ENCODE assay signal across 8 cellular contexts in the genomic region with DNA sequence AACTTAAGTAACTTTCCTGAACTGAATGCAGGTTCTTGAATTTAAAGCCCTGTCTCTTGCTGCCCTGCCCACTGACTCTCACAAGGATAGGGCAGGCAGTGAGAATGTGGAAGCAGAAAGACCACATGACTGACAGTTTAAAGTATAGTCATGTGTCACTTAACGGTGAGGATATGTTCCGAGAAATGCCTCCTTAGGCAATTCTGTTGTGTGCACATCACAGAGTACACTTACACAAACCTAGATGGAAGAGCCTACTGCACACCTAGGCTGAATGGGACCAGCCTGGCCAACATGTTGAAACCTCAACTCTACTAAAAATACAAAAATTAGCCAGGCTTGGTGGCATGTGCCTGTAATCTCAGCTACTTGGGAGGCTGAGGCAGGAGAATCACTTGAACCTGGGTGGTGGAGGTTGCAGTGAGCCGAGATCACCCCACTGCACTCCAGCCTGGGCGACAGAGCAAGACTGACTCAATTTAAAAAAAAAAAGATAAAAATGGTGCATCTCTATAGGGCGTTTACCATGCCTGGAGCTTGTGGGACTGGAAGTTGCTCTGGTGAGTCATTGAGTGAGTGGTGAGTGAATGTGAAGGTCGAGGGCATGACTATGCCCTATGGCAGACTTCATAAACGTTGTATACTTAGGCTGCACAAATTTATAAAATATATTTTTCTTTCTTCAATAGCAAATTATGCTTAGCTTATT. TPM values are rescaled to one million over a fixed set of nuclear protein-coding genes. Genes with fewer than 3 reads are reported as not detected.
DNase-seq lines count a peak whose midpoint lies in the region; ATAC-seq and TF ChIP-seq lines count a peak whose summit lies in the region.

No MANE protein-coding gene starts in this region.

- 52% methylated on average over 7 of the region's 7 CpGs for WGBS in right lobe of liver (ENCODE audit: insufficient coverage, low coverage, low lambda C conversion rate, missing lambda C conversion rate)

- no peak overlapping the region for H3K4me3 ChIP-seq in adipocyte (ENCODE audit: low read length)
- H3K4me3 ChIP-seq in right lobe of liver: no peak overlapping the region

- DNase-seq in CD14-positive monocyte (ENCODE audit: low spot score) (peak; percentile 87), MV-4-11 (lab: John Stamatoyannopoulos, UW) (peak; percentile 96), adipocyte (ENCODE audit: low read depth) (peak; percentile 75), right lobe of liver (peak in 1 of 3 donors; percentile 30), GM13977 (ENCODE audit: low spot score) (no peak), NCI-H1048 (lab: John Stamatoyannopoulos, UW) (no peak), NCI-H2171 treated with DMSO at 0.1 percent for 48 hours (lab: John Stamatoyannopoulos, UW) (no peak)

- intact Hi-C loops in CD14-positive monocyte (cut with micrococcal nuclease): no loop called here
- intact Hi-C loops in right lobe of liver (cut with DNase I): no loop called here

- H3K36me3 ChIP-seq in adipocyte (ENCODE audit: control insufficient read depth, insufficient read depth, low read length, severe bottlenecking) (no peaks in the 10 kb centered on the region), right lobe of liver (no peaks in the 10 kb centered on the region)

- in situ Hi-C loops in GM13977 (cut with MboI; ENCODE audit: low pct_unique_long_range_greater_than_20kb, low sequenced_read_pairs, unreplicated experiment): no loop called here

- peak overlapping the region; percentile 98 to 100 (median 99) for H3K27ac Mint-ChIP-seq in CD14-positive monocyte

- ATAC-seq in right lobe of liver (peak; percentile 38 to 57 (median 47)), HG02870 (IDR thresholded peaks at IDR 0.05; ENCODE audit: unreplicated experiment) (no peak)

- TF ChIP-seq CTCF in CD14-positive monocyte (IDR thresholded peaks at IDR 0.05) (no peak), right lobe of liver (IDR thresholded peaks at IDR 0.05) (no peak), GM13977 (IDR thresholded peaks at IDR 0.05; ENCODE audit: extremely low read depth, insufficient read depth, missing control alignments) (no peak)

- H3K36me3 Mint-ChIP-seq in CD14-positive monocyte: peaks cover 13 to 14% of the 10 kb centered on the region in 2 donors

- peaks cover 0 to 4% (median 3%) of the 10 kb centered on the region in 3 donors for H3K27me3 Mint-ChIP-seq in CD14-positive monocyte (ENCODE audit: low read depth in 3 of 3)

- H3K27me3 ChIP-seq in adipocyte (replicated peaks; ENCODE audit: control insufficient read depth, insufficient read depth, low read length): no peaks in the 10 kb centered on the region
- no peaks in the 10 kb centered on the region for H3K27me3 ChIP-seq in right lobe of liver

- H3K9me3 ChIP-seq in adipocyte (ENCODE audit: control insufficient read depth, low read length) (no peaks in the 10 kb centered on the region), right lobe of liver (no peaks in the 10 kb centered on the region)

- peak overlapping the region; percentile 26 to 69 (median 43) for H3K27ac ChIP-seq in right lobe of liver

- no peak overlapping the region for H3K9ac ChIP-seq in adipocyte (ENCODE audit: low read length)

- H3K9me3 Mint-ChIP-seq in CD14-positive monocyte: peaks cover 0 to 4% (median 0%) of the 10 kb centered on the region in 7 donors

- TF ChIP-seq POLR2A in right lobe of liver (IDR thresholded peaks at IDR 0.05): peak; percentile 39

- H3K4me3 Mint-ChIP-seq in CD14-positive monocyte: peak overlapping the region; percentile 57 to 67

- H3K4me1 ChIP-seq in adipocyte (ENCODE audit: control insufficient read depth, insufficient read depth, low read length) (peaks cover 32% of the 10 kb centered on the region), right lobe of liver (peaks cover 0 to 20% (median 2%) of the 10 kb centered on the region in 4 donors)

- peaks cover 85% of the 10 kb centered on the region for H3K4me1 Mint-ChIP-seq in CD14-positive monocyte

RNA-seq across cellular contexts. Expression of a gene that starts 18.9 kb away (rescaled TPM):
- 10 to 100 TPM; 59.9 to 94.5 TPM for polyA plus RNA-seq in CD14-positive monocyte
- 100 to 1,000 TPM in 5 of 6 experiments, 10 to 100 TPM in 1; 75.9 to 140 (median 119) TPM for total RNA-seq in right lobe of liver

RNA-seq across cellular contexts. Expression of a gene that starts 46.8 kb away (rescaled TPM):
- 100 to 1,000 TPM; 845 to 946 TPM for polyA plus RNA-seq in CD14-positive monocyte
- 100 to 1,000 TPM; 164 to 222 (median 215) TPM for total RNA-seq in right lobe of liver

RNA-seq across cellular contexts. Expression of a gene that starts 48.2 kb away (rescaled TPM):
- 10 to 100 TPM; 18.0 to 23.0 TPM for polyA plus RNA-seq in CD14-positive monocyte
- total RNA-seq in right lobe of liver: 10 to 100 TPM; 17.4 to 36.9 (median 20.1) TPM

Comparison
In these comparisons a context has a peak if more than half of its experiments do, and no peak if none do; other contexts are left out.
1. DNase-seq: peak in CD14-positive monocyte (single experiment), MV-4-11 (single experiment) and adipocyte (single experiment); none in GM13977 (single experiment), NCI-H1048 (single experiment) and NCI-H2171 treated with DMSO at 0.1 percent for 48 hours (single experiment).